In the genomic region with DNA sequence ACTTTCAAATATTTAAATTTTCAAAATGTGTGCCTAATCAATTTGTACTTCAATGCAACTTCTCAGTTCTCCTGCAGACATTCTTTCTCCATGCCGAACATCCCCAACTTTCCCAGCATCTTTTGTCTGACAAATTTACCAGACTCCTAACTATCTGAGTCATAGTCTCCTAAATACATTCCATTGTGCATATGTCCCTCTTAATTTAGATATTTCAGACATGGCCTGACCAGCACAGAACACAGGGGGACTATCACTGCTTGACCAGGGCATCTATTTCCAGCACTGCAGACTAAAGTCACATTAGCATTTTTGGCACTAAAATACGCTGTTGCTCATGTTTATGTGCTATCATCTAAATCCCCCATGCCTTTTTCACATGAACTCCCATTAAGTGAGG, we compare ENCODE assay signal across 17 cellular contexts.
DNase-seq lines count a peak whose midpoint lies in the region; ATAC-seq, FAIRE-seq and TF ChIP-seq lines count a peak whose summit lies in the region.
"Had no signal": no experiment of that assay in that cellular context is flagged by ENCODE, and none has a peak within 500 bp of the region (broad histone marks: within the 10 kb centered on the region; RNA-seq: fewer than 3 reads in every experiment).

No MANE protein-coding gene starts in this region.

- TF ChIP-seq CTCF in Calu3 (IDR thresholded peaks at IDR 0.05; ENCODE audit: unreplicated experiment) = no peak

- DNase-seq in H54 (ENCODE audit: insufficient read length, low spot score) (peak; percentile 22), adipocyte (ENCODE audit: low read depth) (peak; percentile 81), glomerular visceral epithelial cell (ENCODE audit: extremely low spot score) (peak; percentile 40), Calu3 (no peak)
- no peak for DNase-seq in stimulated activated naive CD8-positive, alpha-beta T cell treated with anti-CD3 and anti-CD28 coated beads, Interleukin-15, Interleukin-2, amounts not matched to agents 100 U/mL and 50 U/mL, for 24 hours
- DNase-seq: activated CD4-positive, CD25-positive, alpha-beta regulatory T cell treated with anti-CD3 and anti-CD28 coated beads, Interleukin-2, amount 50 U/mL, for 72 hours; activated T-cell treated with anti-CD3 and anti-CD28 coated beads, Interleukin-2, amount 50 U/mL, for 48 hours; DMS153; GOT3; naive thymus-derived CD8-positive, alpha-beta T cell; NCI-H2029 treated with DMSO at 0.1 percent for 48 hours; NK-92 treated with Interleukin-12 subunit alpha and Interleukin-12 subunit beta, amount 100 ng/mL, for 24 hours; small intestine had no signal

- H3K4me3 Mint-ChIP-seq in Calu3 (ENCODE audit: low read depth, unreplicated experiment) = no peak overlapping the region
- H3K4me3 Mint-ChIP-seq: naive thymus-derived CD8-positive, alpha-beta T cell had no signal

- CTCF ChIA-PET in Calu3 (lab: Charles Lee) = no interaction called here

- H3K9me3 ChIP-seq in adipocyte (ENCODE audit: control insufficient read depth, low read length) (no peaks in the 10 kb centered on the region), skeletal muscle satellite cell (replicated peaks; ENCODE audit: low read length) (no peaks in the 10 kb centered on the region)
- H3K9me3 ChIP-seq: thoracic aorta had no signal

- no peak for TF ChIP-seq POLR2A in H54 (IDR thresholded peaks at IDR 0.05; ENCODE audit: low read depth, low read length)

- H3K27me3 Mint-ChIP-seq in Calu3 (ENCODE audit: unreplicated experiment) = no peaks in the 10 kb centered on the region
- H3K27me3 Mint-ChIP-seq: naive thymus-derived CD8-positive, alpha-beta T cell had no signal

- intact Hi-C loops in Calu3 (cut with micrococcal nuclease; ENCODE audit: unreplicated experiment) = no loop called here

- H3K4me1 ChIP-seq in adipocyte (ENCODE audit: control insufficient read depth, insufficient read depth, low read length) (peaks cover 23% of the 10 kb centered on the region), skeletal muscle satellite cell (ENCODE audit: control insufficient read depth, insufficient read depth, low read length) (peaks cover 37% of the 10 kb centered on the region)

- no TSS peak for BruUV-seq in Calu3 (replicated peaks; lab: Mats Ljungman, UMichigan)

- no peaks in the 10 kb centered on the region for H3K9me3 Mint-ChIP-seq in Calu3 (ENCODE audit: low read depth, unreplicated experiment)
- H3K9me3 Mint-ChIP-seq: naive thymus-derived CD8-positive, alpha-beta T cell had no signal

- H3K4me1 Mint-ChIP-seq in Calu3 (ENCODE audit: low read depth, unreplicated experiment) = peaks cover 15% of the 10 kb centered on the region
- H3K4me1 Mint-ChIP-seq: naive thymus-derived CD8-positive, alpha-beta T cell had no signal

- no peaks in the 10 kb centered on the region for H3K36me3 Mint-ChIP-seq in Calu3 (ENCODE audit: insufficient read depth, unreplicated experiment)
- H3K36me3 Mint-ChIP-seq: naive thymus-derived CD8-positive, alpha-beta T cell had no signal

- H3K4me3 ChIP-seq in adipocyte (ENCODE audit: low read length) = no peak overlapping the region
- H3K4me3 ChIP-seq in skeletal muscle satellite cell (ENCODE audit: low read length) = no peak overlapping the region
- H3K4me3 ChIP-seq: K562, thoracic aorta had no signal

- no peak for FAIRE-seq in H54 (lab: Jason Lieb, UNC)
- FAIRE-seq: K562 had no signal

- no peaks in the 10 kb centered on the region for H3K27me3 ChIP-seq in adipocyte (replicated peaks; ENCODE audit: control insufficient read depth, insufficient read depth, low read length)
- no peaks in the 10 kb centered on the region for H3K27me3 ChIP-seq in skeletal muscle satellite cell (ENCODE audit: control insufficient read depth, insufficient read depth, low read length)

- ATAC-seq in stimulated activated naive CD8-positive, alpha-beta T cell treated with anti-CD3 and anti-CD28 coated beads, Interleukin-15, Interleukin-2, amounts not matched to agents 100 U/mL and 50 U/mL, for 24 hours = no peak
- ATAC-seq in GM19452 (IDR thresholded peaks at IDR 0.05; ENCODE audit: unreplicated experiment) = no peak
- ATAC-seq: K562; naive thymus-derived CD8-positive, alpha-beta T cell had no signal

- no peak overlapping the region for H3K9ac ChIP-seq in adipocyte (ENCODE audit: low read length)
- H3K9ac ChIP-seq in skeletal muscle satellite cell (ENCODE audit: low read depth, low read length) = no peak overlapping the region

- H3K36me3 ChIP-seq in adipocyte (ENCODE audit: control insufficient read depth, insufficient read depth, low read length, severe bottlenecking) (no peaks in the 10 kb centered on the region), skeletal muscle satellite cell (ENCODE audit: insufficient read depth, low read length) (no peaks in the 10 kb centered on the region)
- H3K36me3 ChIP-seq: thoracic aorta had no signal

- peak overlapping the region; percentile 37 for H3K4me2 ChIP-seq in skeletal muscle satellite cell (ENCODE audit: low read length)

- no peak overlapping the region for H3K27ac Mint-ChIP-seq in Calu3 (ENCODE audit: unreplicated experiment)
- H3K27ac Mint-ChIP-seq: naive thymus-derived CD8-positive, alpha-beta T cell had no signal

Comparison
In these comparisons a context has a peak if more than half of its experiments do, and no peak if none do; other contexts are left out.
1. DNase-seq: peak in H54 (single experiment), adipocyte (single experiment) and glomerular visceral epithelial cell (single experiment); none in stimulated activated naive CD8-positive, alpha-beta T cell treated with anti-CD3 and anti-CD28 coated beads, Interleukin-15, Interleukin-2, amounts not matched to agents 100 U/mL and 50 U/mL, for 24 hours (single experiment) and Calu3 (single experiment).